ENCODE assay signal across 8 cellular contexts in genomic region chr10:22986771-22987542, GRCh38. TPM values are rescaled to one million over a fixed set of nuclear protein-coding genes. Genes with fewer than 3 reads are reported as not detected.
DNase-seq lines count a peak whose midpoint lies in the region; ATAC-seq, FAIRE-seq and TF ChIP-seq lines count a peak whose summit lies in the region.

No MANE protein-coding gene starts in this region.

- WGBS in right lobe of liver (ENCODE audit: insufficient coverage, low coverage, low lambda C conversion rate, missing lambda C conversion rate): 29% methylated on average over 2 of the region's 2 CpGs

- no peaks in the 10 kb centered on the region for H4K20me1 ChIP-seq in astrocyte (ENCODE audit: insufficient read depth, low read length)

- H3K79me2 ChIP-seq in astrocyte (ENCODE audit: insufficient read depth, low read length): no peaks in the 10 kb centered on the region

- H3K4me2 ChIP-seq in astrocyte (ENCODE audit: low read length): no peak overlapping the region

- no peaks in the 10 kb centered on the region for H3K4me1 ChIP-seq in astrocyte (ENCODE audit: insufficient read depth, low read length)
- peaks cover 0 to 2% (median 0%) of the 10 kb centered on the region in 4 donors for H3K4me1 ChIP-seq in right lobe of liver

- H3K27me3 Mint-ChIP-seq in astrocyte (ENCODE audit: low read depth, unreplicated experiment): peaks cover 6% of the 10 kb centered on the region

- peak; percentile 59 for ATAC-seq in GM18909 (IDR thresholded peaks at IDR 0.05; ENCODE audit: poor library complexity, unreplicated experiment)
- ATAC-seq in right lobe of liver: peak; percentile 47 to 77 (median 52)

- H3K27ac ChIP-seq in astrocyte (ENCODE audit: low read depth, low read length): no peak overlapping the region
- no peak overlapping the region for H3K27ac ChIP-seq in right lobe of liver

- TF ChIP-seq CTCF in astrocyte (IDR thresholded peaks at IDR 0.05; ENCODE audit: insufficient read depth, low read depth, low read length): peak; percentile 32
- peak; percentile 24 to 44 (median 40) for TF ChIP-seq CTCF in right lobe of liver (IDR thresholded peaks at IDR 0.05)

- no peak for FAIRE-seq in astrocyte (lab: Jason Lieb, UNC)

- H3K9me3 Mint-ChIP-seq in astrocyte (ENCODE audit: unreplicated experiment): no peaks in the 10 kb centered on the region

- no peak overlapping the region for H2AFZ ChIP-seq in astrocyte (ENCODE audit: low read depth, low read length)

- no peaks in the 10 kb centered on the region for H3K4me1 Mint-ChIP-seq in astrocyte (ENCODE audit: low read depth, unreplicated experiment)

- no peaks in the 10 kb centered on the region for H3K36me3 ChIP-seq in astrocyte (ENCODE audit: insufficient read depth, low read length)
- H3K36me3 ChIP-seq in right lobe of liver: no peaks in the 10 kb centered on the region

- intact Hi-C loops in right lobe of liver (cut with DNase I): loop anchor here in 1 of 2 donors (10.0 kb wide), 1 partner anchor 412 kb away; no protein-coding TSS in a partner anchor

- no peak overlapping the region for H3K4me3 Mint-ChIP-seq in astrocyte (ENCODE audit: unreplicated experiment)

- no peak overlapping the region for H3K9ac ChIP-seq in astrocyte (ENCODE audit: low read length)

- H3K4me3 ChIP-seq in astrocyte (ENCODE audit: insufficient read depth, low read depth, low read length) (no peak overlapping the region), right lobe of liver (no peak overlapping the region)

- peak; percentile 37 to 38 for DNase-seq in AML-193 (lab: John Stamatoyannopoulos, UW)
- peak; percentile 56 for DNase-seq in MV-4-11 (lab: John Stamatoyannopoulos, UW)
- peak; percentile 16 for DNase-seq in astrocyte (ENCODE audit: low read depth)
- no peak for DNase-seq in right lobe of liver
- DNase-seq in HuH-7.5 (ENCODE audit: low spot score): no peak
- no peak for DNase-seq in activated T-cell treated with anti-CD3 and anti-CD28 coated beads, Interleukin-2, amount 50 U/mL, for 48 hours
- no peak for DNase-seq in NCI-H1048 (lab: John Stamatoyannopoulos, UW)

- no peak overlapping the region for H3K27ac Mint-ChIP-seq in astrocyte (ENCODE audit: unreplicated experiment)

- no peak for TF ChIP-seq POLR2A in right lobe of liver (IDR thresholded peaks at IDR 0.05)

- H3K9me3 ChIP-seq in astrocyte (ENCODE audit: insufficient read depth, low read depth, low read length): no peaks in the 10 kb centered on the region
- no peaks in the 10 kb centered on the region for H3K9me3 ChIP-seq in right lobe of liver

- H3K27me3 ChIP-seq in astrocyte (ENCODE audit: insufficient read depth, low read length) (no peaks in the 10 kb centered on the region), right lobe of liver (no peaks in the 10 kb centered on the region)

- no peaks in the 10 kb centered on the region for H3K36me3 Mint-ChIP-seq in astrocyte (ENCODE audit: low read depth, unreplicated experiment)

RNA-seq across cellular contexts. Expression of gene ARMC3, which starts 59.1 kb away (rescaled TPM):
- total RNA-seq in astrocyte: 0.23 TPM in 1 of 2 replicates, not detected in the other
- total RNA-seq in right lobe of liver: not detected

Comparison
In these comparisons a context has a peak if more than half of its experiments do, and no peak if none do; other contexts are left out.
1. DNase-seq: peak in AML-193 (2 of 2), MV-4-11 (single experiment) and astrocyte (single experiment); none in right lobe of liver (0 of 3), HuH-7.5 (single experiment), activated T-cell treated with anti-CD3 and anti-CD28 coated beads, Interleukin-2, amount 50 U/mL, for 48 hours (0 of 2) and NCI-H1048 (single experiment).